12 cellular contexts compared by ENCODE assay signal in genomic region chr4:48420172-48420571, GRCh38.
"Had no signal": no experiment of that assay in that cellular context is flagged by ENCODE, and none has a peak within 500 bp of the region (broad histone marks: within the 10 kb centered on the region; RNA-seq: fewer than 3 reads in every experiment).

No MANE protein-coding gene starts in this region.

- H3K4me1 ChIP-seq: ascending aorta, gastrocnemius medialis, tibial nerve had no signal

- H3K9me3 ChIP-seq: ascending aorta, gastrocnemius medialis had no signal

- DNase-seq: activated CD4-positive, alpha-beta T cell treated with anti-CD3 and anti-CD28 coated beads for 1 hour; activated CD4-positive, alpha-beta T cell treated with anti-CD3 and anti-CD28 coated beads, Interleukin-2, amount 50 U/mL, for 4 hours; activated naive CD4-positive, alpha-beta T cell treated with anti-CD3 and anti-CD28 coated beads, Interleukin-2, amount 10 ng/mL, durations not matched to agents 7 days and 5 days; activated T-cell treated with anti-CD3 and anti-CD28 coated beads for 4 hours; effector memory CD4-positive, alpha-beta T cell; erythroblast; gastrocnemius medialis; heart left ventricle; naive thymus-derived CD8-positive, alpha-beta T cell had no signal

- ATAC-seq: gastrocnemius medialis; heart left ventricle; naive thymus-derived CD8-positive, alpha-beta T cell; stimulated activated effector memory CD8-positive, alpha-beta T cell treated with anti-CD3 and anti-CD28 coated beads, Interleukin-12 subunit alpha, Interleukin-12 subunit beta, amount 100 ng/mL, for 72 hours had no signal

- H3K4me3 ChIP-seq: ascending aorta, gastrocnemius medialis, heart left ventricle, tibial nerve had no signal

- H3K27ac ChIP-seq: ascending aorta, gastrocnemius medialis, heart left ventricle, tibial nerve had no signal

- H3K27me3 ChIP-seq: ascending aorta, gastrocnemius medialis, heart left ventricle, tibial nerve had no signal
